Comparison of ENCODE assay signal across 1 cellular context in the genomic region with DNA sequence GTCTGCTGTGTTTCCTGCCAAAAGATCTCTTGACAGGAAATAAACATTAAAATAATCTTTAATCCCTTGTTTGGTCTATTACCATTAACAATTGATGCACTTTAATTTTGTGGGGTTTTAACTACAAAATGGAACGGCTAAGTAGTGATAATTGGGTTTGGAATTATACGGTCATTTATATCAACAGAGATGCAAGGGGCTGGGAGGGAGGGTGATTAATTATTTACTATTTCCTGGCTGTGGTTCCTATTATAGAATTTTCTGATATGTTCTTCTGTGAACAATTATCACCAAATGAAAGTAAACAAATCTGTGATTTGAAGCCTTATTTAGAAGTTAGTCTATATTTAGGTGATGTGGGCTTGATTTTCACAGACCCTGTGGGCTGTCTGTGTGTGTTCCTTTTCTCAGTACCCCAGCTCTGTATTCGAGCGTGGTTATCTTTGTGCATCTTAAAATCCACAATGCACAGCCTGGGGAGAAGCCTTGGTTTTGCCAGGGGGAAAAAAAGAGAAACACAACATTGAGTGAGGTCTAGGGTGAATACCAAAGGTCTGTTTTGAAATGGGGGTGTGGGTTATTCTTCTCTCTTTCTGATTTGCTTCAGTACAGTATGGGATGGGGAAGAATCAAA.
TF ChIP-seq lines count a peak whose summit lies in the region.

No MANE protein-coding gene starts in this region.

TF ChIP-seq in HepG2, 621 proteins besides CTCF, POLR2A, EP300 and RAD21 (continued from another document):
- TF ChIP-seq, protein P1, sequence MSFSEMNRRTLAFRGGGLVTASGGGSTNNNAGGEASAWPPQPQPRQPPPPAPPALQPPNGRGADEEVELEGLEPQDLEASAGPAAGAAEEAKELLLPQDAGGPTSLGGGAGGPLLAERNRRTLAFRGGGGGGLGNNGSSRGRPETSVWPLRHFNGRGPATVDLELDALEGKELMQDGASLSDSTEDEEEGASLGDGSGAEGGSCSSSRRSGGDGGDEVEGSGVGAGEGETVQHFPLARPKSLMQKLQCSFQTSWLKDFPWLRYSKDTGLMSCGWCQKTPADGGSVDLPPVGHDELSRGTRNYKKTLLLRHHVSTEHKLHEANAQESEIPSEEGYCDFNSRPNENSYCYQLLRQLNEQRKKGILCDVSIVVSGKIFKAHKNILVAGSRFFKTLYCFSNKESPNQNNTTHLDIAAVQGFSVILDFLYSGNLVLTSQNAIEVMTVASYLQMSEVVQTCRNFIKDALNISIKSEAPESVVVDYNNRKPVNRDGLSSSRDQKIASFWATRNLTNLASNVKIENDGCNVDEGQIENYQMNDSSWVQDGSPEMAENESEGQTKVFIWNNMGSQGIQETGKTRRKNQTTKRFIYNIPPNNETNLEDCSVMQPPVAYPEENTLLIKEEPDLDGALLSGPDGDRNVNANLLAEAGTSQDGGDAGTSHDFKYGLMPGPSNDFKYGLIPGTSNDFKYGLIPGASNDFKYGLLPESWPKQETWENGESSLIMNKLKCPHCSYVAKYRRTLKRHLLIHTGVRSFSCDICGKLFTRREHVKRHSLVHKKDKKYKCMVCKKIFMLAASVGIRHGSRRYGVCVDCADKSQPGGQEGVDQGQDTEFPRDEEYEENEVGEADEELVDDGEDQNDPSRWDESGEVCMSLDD (CRISPR knock-in tag; IDR thresholded peaks at IDR 0.05; ENCODE audit: borderline replicate concordance) = no peak
- TF ChIP-seq DNMT3B (CRISPR knock-in tag; conservative IDR thresholded peaks at IDR 0.05) (no peak), JUN (CRISPR knock-in tag; IDR thresholded peaks at IDR 0.05) (no peak), SETDB1 (CRISPR knock-in tag; IDR thresholded peaks at IDR 0.05; ENCODE audit: borderline replicate concordance) (no peak)
